14 cellular contexts compared by ENCODE assay signal in the genomic region with DNA sequence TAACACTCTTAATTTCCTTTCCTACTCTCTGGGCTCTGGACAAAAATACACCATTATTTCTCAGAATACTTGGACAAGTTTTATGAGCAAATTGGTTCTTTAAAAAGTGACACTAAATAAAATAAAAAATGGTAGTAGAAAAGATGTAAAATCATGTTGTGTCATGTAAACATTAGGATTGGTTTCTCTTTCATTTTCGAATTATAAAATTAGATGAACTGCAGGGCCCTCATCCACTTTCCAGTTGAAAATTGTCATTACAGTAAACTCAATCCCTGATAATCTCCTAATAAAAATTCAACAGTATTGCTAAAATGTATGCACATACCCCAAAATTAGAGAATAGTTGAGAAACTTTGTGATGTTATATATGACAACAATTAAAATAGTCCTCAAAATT.
DNase-seq lines count a peak whose midpoint lies in the region; ATAC-seq and TF ChIP-seq lines count a peak whose summit lies in the region.
"Had no signal": no experiment of that assay in that cellular context is flagged by ENCODE, and none has a peak within 500 bp of the region (broad histone marks: within the 10 kb centered on the region; RNA-seq: fewer than 3 reads in every experiment).

No MANE protein-coding gene starts in this region.

- TF ChIP-seq CTCF in foreskin keratinocyte (conservative IDR thresholded peaks at IDR 0.05) (no peak), omental fat pad (IDR thresholded peaks at IDR 0.05) (no peak)

- H3K27me3 Mint-ChIP-seq in stimulated activated naive CD8-positive, alpha-beta T cell treated with anti-CD3 and anti-CD28 coated beads, Interleukin-15, Interleukin-2, amounts not matched to agents 100 ng/mL and 50 ng/mL, for 24 hours = no peaks in the 10 kb centered on the region
- H3K27me3 Mint-ChIP-seq in activated CD4-positive, alpha-beta memory T cell treated with anti-CD3 and anti-CD28 coated beads, Interleukin-2, amount 10 ng/mL, durations not matched to agents 7 days and 5 days = no peaks in the 10 kb centered on the region

- H3K9me3 Mint-ChIP-seq in stimulated activated naive CD8-positive, alpha-beta T cell treated with anti-CD3 and anti-CD28 coated beads, Interleukin-15, Interleukin-2, amounts not matched to agents 100 ng/mL and 50 ng/mL, for 24 hours = no peaks in the 10 kb centered on the region
- H3K9me3 Mint-ChIP-seq in activated CD4-positive, alpha-beta memory T cell treated with anti-CD3 and anti-CD28 coated beads, Interleukin-2, amount 10 ng/mL, durations not matched to agents 7 days and 5 days = no peaks in the 10 kb centered on the region

- H3K27me3 ChIP-seq in foreskin keratinocyte (no peaks in the 10 kb centered on the region), H7 (ENCODE audit: control insufficient read depth, insufficient read depth, low read length) (no peaks in the 10 kb centered on the region)

- H3K36me3 Mint-ChIP-seq in stimulated activated naive CD8-positive, alpha-beta T cell treated with anti-CD3 and anti-CD28 coated beads, Interleukin-15, Interleukin-2, amounts not matched to agents 100 ng/mL and 50 ng/mL, for 24 hours (ENCODE audit: low read depth) = peaks cover 4% of the 10 kb centered on the region
- no peaks in the 10 kb centered on the region for H3K36me3 Mint-ChIP-seq in activated CD4-positive, alpha-beta memory T cell treated with anti-CD3 and anti-CD28 coated beads, Interleukin-2, amount 10 ng/mL, durations not matched to agents 7 days and 5 days (ENCODE audit: low read depth)

- H3K4me3 Mint-ChIP-seq in stimulated activated naive CD8-positive, alpha-beta T cell treated with anti-CD3 and anti-CD28 coated beads, Interleukin-15, Interleukin-2, amounts not matched to agents 100 ng/mL and 50 ng/mL, for 24 hours = peak overlapping the region; percentile 47
- peak overlapping the region; percentile 11 for H3K4me3 Mint-ChIP-seq in activated CD4-positive, alpha-beta memory T cell treated with anti-CD3 and anti-CD28 coated beads, Interleukin-2, amount 10 ng/mL, durations not matched to agents 7 days and 5 days

- no peak for DNase-seq in stimulated activated naive CD8-positive, alpha-beta T cell treated with anti-CD3 and anti-CD28 coated beads, Interleukin-15, Interleukin-2, amounts not matched to agents 100 U/mL and 50 U/mL, for 24 hours
- no peak for DNase-seq in activated CD4-positive, alpha-beta memory T cell treated with anti-CD3 and anti-CD28 coated beads, Interleukin-2, amount 10 ng/mL, durations not matched to agents 7 days and 5 days
- DNase-seq in foreskin keratinocyte = no peak
- no peak for DNase-seq in activated effector memory CD4-positive, alpha-beta T cell treated with anti-CD3 and anti-CD28 coated beads, Interleukin-2, amount 50 U/mL, for 16 hours
- no peak for DNase-seq in H7
- DNase-seq in omental fat pad (ENCODE audit: low spot score) = no peak
- DNase-seq: activated CD4-positive, CD25-positive, alpha-beta regulatory T cell treated with anti-CD3 and anti-CD28 coated beads, Interleukin-2, amount 50 U/mL, for 72 hours; amygdala; NCI-H146; NCI-H69 had no signal

- peak overlapping the region; percentile 76 for H3K27ac Mint-ChIP-seq in stimulated activated naive CD8-positive, alpha-beta T cell treated with anti-CD3 and anti-CD28 coated beads, Interleukin-15, Interleukin-2, amounts not matched to agents 100 ng/mL and 50 ng/mL, for 24 hours
- peak overlapping the region; percentile 66 for H3K27ac Mint-ChIP-seq in activated CD4-positive, alpha-beta memory T cell treated with anti-CD3 and anti-CD28 coated beads, Interleukin-2, amount 10 ng/mL, durations not matched to agents 7 days and 5 days

- H3K4me1 Mint-ChIP-seq in stimulated activated naive CD8-positive, alpha-beta T cell treated with anti-CD3 and anti-CD28 coated beads, Interleukin-15, Interleukin-2, amounts not matched to agents 100 ng/mL and 50 ng/mL, for 24 hours (ENCODE audit: low read depth) = peaks cover 11% of the 10 kb centered on the region
- peaks cover 27% of the 10 kb centered on the region for H3K4me1 Mint-ChIP-seq in activated CD4-positive, alpha-beta memory T cell treated with anti-CD3 and anti-CD28 coated beads, Interleukin-2, amount 10 ng/mL, durations not matched to agents 7 days and 5 days

- H3K4me3 ChIP-seq in H7 (ENCODE audit: insufficient read depth, low read depth, low read length) = no peak overlapping the region
- H3K4me3 ChIP-seq: SK-N-MC had no signal

- peaks cover 14% of the 10 kb centered on the region for H3K4me1 ChIP-seq in foreskin keratinocyte

- CTCF ChIA-PET in activated CD4-positive, alpha-beta memory T cell treated with anti-CD3 and anti-CD28 coated beads, Interleukin-2, amount 10 ng/mL, durations not matched to agents 7 days and 5 days (lab: Charles Lee) = interaction anchor here (0.5 to 1.0 kb wide), 2 partner anchors 37 to 105 kb away, joined by 3 read pairs; no protein-coding TSS in a partner anchor

- H3K36me3 ChIP-seq in H7 (replicated peaks; ENCODE audit: control insufficient read depth, insufficient read depth, low read length) = no peaks in the 10 kb centered on the region

- no peak for ATAC-seq in stimulated activated naive CD8-positive, alpha-beta T cell treated with anti-CD3 and anti-CD28 coated beads, Interleukin-15, Interleukin-2, amounts not matched to agents 100 U/mL and 50 U/mL, for 24 hours
- no peak for ATAC-seq in foreskin keratinocyte
- ATAC-seq in HG03196 (IDR thresholded peaks at IDR 0.05; ENCODE audit: unreplicated experiment) = no peak
- no peak for ATAC-seq in omental fat pad (ENCODE audit: low FRiP score)
- ATAC-seq: right cardiac atrium had no signal

- H3K27ac ChIP-seq in foreskin keratinocyte = peak overlapping the region; percentile 34
- H3K27ac ChIP-seq: SK-N-MC had no signal

- POLR2A ChIA-PET in activated CD4-positive, alpha-beta memory T cell treated with anti-CD3 and anti-CD28 coated beads, Interleukin-2, amount 10 ng/mL, durations not matched to agents 7 days and 5 days (lab: Charles Lee) = no interaction called here
